In the genomic region with DNA sequence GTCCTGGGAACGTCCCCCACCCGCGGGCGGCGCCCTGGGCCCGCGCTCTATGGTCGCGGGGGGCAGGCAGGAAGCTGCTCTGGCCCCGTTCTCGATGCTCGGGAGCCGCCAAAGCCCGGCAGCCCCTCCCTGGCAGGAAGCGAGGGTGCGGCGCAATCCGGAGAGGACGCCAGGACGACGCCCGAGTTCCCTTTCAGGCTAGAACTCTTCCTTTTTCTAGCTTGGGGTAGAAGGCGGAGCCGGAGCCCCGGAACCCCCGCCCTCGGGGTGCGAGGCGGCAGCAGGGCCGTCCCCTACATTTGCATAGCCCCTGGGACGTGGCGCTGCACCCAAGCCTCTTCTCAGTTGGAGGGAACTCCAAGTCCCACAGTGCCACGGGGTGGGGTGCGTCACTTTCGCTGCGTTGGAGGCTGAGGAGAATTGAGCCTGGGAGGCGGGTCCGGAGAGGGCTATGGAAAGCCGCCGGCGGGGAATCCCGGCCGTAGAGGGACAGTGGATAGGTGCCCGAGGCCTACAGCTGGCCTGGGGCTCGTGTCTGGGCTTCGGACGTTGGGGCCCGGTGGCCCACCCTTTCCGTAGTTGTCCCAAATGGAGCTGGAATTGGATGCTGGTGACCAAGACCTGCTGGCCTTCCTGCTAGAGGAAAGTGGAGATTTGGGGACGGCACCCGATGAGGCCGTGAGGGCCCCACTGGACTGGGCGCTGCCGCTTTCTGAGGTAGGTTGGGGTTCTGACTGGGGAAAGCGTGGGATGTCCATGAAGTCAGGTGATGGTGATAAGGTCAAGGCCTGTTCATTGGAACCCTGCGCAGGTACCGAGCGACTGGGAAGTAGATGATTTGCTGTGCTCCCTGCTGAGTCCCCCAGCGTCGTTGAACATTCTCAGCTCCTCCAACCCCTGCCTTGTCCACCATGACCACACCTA, we compare ENCODE assay signal across 1 cellular context.
TF ChIP-seq lines count a peak whose summit lies in the region.

A gene with protein sequence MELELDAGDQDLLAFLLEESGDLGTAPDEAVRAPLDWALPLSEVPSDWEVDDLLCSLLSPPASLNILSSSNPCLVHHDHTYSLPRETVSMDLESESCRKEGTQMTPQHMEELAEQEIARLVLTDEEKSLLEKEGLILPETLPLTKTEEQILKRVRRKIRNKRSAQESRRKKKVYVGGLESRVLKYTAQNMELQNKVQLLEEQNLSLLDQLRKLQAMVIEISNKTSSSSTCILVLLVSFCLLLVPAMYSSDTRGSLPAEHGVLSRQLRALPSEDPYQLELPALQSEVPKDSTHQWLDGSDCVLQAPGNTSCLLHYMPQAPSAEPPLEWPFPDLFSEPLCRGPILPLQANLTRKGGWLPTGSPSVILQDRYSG (plus strand): TSS at position 482 of the 924 bp plus-strand sequence. CDS start 107 bp downstream, at position 589.
A gene with protein sequence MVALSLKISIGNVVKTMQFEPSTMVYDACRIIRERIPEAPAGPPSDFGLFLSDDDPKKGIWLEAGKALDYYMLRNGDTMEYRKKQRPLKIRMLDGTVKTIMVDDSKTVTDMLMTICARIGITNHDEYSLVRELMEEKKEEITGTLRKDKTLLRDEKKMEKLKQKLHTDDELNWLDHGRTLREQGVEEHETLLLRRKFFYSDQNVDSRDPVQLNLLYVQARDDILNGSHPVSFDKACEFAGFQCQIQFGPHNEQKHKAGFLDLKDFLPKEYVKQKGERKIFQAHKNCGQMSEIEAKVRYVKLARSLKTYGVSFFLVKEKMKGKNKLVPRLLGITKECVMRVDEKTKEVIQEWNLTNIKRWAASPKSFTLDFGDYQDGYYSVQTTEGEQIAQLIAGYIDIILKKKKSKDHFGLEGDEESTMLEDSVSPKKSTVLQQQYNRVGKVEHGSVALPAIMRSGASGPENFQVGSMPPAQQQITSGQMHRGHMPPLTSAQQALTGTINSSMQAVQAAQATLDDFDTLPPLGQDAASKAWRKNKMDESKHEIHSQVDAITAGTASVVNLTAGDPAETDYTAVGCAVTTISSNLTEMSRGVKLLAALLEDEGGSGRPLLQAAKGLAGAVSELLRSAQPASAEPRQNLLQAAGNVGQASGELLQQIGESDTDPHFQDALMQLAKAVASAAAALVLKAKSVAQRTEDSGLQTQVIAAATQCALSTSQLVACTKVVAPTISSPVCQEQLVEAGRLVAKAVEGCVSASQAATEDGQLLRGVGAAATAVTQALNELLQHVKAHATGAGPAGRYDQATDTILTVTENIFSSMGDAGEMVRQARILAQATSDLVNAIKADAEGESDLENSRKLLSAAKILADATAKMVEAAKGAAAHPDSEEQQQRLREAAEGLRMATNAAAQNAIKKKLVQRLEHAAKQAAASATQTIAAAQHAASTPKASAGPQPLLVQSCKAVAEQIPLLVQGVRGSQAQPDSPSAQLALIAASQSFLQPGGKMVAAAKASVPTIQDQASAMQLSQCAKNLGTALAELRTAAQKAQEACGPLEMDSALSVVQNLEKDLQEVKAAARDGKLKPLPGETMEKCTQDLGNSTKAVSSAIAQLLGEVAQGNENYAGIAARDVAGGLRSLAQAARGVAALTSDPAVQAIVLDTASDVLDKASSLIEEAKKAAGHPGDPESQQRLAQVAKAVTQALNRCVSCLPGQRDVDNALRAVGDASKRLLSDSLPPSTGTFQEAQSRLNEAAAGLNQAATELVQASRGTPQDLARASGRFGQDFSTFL (N-terminal part only) (minus strand): TSS at position 11 of the 924 bp plus-strand sequence. CDS start 6,501 bp downstream, outside the sequence.

TF ChIP-seq in K562, 482 proteins besides CTCF, POLR2A, EP300 and RAD21 (continued from another document and continues in another):
- no peak for TF ChIP-seq ZNF124 (CRISPR knock-in tag; IDR thresholded peaks at IDR 0.05)
- TF ChIP-seq, protein P1, sequence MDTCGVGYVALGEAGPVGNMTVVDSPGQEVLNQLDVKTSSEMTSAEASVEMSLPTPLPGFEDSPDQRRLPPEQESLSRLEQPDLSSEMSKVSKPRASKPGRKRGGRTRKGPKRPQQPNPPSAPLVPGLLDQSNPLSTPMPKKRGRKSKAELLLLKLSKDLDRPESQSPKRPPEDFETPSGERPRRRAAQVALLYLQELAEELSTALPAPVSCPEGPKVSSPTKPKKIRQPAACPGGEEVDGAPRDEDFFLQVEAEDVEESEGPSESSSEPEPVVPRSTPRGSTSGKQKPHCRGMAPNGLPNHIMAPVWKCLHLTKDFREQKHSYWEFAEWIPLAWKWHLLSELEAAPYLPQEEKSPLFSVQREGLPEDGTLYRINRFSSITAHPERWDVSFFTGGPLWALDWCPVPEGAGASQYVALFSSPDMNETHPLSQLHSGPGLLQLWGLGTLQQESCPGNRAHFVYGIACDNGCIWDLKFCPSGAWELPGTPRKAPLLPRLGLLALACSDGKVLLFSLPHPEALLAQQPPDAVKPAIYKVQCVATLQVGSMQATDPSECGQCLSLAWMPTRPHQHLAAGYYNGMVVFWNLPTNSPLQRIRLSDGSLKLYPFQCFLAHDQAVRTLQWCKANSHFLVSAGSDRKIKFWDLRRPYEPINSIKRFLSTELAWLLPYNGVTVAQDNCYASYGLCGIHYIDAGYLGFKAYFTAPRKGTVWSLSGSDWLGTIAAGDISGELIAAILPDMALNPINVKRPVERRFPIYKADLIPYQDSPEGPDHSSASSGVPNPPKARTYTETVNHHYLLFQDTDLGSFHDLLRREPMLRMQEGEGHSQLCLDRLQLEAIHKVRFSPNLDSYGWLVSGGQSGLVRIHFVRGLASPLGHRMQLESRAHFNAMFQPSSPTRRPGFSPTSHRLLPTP (IDR thresholded peaks at IDR 0.05; ENCODE audit: borderline replicate concordance, extremely low read depth, insufficient read length), result no peak
- TF ChIP-seq, protein P2, sequence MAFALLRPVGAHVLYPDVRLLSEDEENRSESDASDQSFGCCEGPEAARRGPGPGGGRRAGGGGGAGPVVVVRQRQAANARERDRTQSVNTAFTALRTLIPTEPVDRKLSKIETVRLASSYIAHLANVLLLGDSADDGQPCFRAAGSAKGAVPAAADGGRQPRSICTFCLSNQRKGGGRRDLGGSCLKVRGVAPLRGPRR (CRISPR knock-in tag; IDR thresholded peaks at IDR 0.05), result no peak
- TF ChIP-seq CXXC5 (CRISPR knock-in tag; IDR thresholded peaks at IDR 0.05), result peak; percentile 84
- TF ChIP-seq, protein P3, sequence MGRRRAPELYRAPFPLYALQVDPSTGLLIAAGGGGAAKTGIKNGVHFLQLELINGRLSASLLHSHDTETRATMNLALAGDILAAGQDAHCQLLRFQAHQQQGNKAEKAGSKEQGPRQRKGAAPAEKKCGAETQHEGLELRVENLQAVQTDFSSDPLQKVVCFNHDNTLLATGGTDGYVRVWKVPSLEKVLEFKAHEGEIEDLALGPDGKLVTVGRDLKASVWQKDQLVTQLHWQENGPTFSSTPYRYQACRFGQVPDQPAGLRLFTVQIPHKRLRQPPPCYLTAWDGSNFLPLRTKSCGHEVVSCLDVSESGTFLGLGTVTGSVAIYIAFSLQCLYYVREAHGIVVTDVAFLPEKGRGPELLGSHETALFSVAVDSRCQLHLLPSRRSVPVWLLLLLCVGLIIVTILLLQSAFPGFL (CRISPR knock-in tag; IDR thresholded peaks at IDR 0.05), result no peak
- TF ChIP-seq, protein P4, sequence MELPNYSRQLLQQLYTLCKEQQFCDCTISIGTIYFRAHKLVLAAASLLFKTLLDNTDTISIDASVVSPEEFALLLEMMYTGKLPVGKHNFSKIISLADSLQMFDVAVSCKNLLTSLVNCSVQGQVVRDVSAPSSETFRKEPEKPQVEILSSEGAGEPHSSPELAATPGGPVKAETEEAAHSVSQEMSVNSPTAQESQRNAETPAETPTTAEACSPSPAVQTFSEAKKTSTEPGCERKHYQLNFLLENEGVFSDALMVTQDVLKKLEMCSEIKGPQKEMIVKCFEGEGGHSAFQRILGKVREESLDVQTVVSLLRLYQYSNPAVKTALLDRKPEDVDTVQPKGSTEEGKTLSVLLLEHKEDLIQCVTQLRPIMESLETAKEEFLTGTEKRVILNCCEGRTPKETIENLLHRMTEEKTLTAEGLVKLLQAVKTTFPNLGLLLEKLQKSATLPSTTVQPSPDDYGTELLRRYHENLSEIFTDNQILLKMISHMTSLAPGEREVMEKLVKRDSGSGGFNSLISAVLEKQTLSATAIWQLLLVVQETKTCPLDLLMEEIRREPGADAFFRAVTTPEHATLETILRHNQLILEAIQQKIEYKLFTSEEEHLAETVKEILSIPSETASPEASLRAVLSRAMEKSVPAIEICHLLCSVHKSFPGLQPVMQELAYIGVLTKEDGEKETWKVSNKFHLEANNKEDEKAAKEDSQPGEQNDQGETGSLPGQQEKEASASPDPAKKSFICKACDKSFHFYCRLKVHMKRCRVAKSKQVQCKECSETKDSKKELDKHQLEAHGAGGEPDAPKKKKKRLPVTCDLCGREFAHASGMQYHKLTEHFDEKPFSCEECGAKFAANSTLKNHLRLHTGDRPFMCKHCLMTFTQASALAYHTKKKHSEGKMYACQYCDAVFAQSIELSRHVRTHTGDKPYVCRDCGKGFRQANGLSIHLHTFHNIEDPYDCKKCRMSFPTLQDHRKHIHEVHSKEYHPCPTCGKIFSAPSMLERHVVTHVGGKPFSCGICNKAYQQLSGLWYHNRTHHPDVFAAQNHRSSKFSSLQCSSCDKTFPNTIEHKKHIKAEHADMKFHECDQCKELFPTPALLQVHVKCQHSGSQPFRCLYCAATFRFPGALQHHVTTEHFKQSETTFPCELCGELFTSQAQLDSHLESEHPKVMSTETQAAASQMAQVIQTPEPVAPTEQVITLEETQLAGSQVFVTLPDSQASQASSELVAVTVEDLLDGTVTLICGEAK (IDR thresholded peaks at IDR 0.05), result peak; percentile 95
- TF ChIP-seq, protein P4 (CRISPR knock-in tag; IDR thresholded peaks at IDR 0.05), result no peak
- TF ChIP-seq CBX2 (IDR thresholded peaks at IDR 0.05; ENCODE audit: insufficient read depth, low read length, poor library complexity, severe bottlenecking), result no peak
- TF ChIP-seq, protein P5, sequence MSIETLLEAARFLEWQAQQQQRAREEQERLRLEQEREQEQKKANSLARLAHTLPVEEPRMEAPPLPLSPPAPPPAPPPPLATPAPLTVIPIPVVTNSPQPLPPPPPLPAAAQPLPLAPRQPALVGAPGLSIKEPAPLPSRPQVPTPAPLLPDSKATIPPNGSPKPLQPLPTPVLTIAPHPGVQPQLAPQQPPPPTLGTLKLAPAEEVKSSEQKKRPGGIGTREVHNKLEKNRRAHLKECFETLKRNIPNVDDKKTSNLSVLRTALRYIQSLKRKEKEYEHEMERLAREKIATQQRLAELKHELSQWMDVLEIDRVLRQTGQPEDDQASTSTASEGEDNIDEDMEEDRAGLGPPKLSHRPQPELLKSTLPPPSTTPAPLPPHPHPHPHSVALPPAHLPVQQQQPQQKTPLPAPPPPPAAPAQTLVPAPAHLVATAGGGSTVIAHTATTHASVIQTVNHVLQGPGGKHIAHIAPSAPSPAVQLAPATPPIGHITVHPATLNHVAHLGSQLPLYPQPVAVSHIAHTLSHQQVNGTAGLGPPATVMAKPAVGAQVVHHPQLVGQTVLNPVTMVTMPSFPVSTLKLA (conservative IDR thresholded peaks at IDR 0.05), result peak; percentile 35 to 64; a peak in 3 of 4 replicates
- TF ChIP-seq, protein P6, sequence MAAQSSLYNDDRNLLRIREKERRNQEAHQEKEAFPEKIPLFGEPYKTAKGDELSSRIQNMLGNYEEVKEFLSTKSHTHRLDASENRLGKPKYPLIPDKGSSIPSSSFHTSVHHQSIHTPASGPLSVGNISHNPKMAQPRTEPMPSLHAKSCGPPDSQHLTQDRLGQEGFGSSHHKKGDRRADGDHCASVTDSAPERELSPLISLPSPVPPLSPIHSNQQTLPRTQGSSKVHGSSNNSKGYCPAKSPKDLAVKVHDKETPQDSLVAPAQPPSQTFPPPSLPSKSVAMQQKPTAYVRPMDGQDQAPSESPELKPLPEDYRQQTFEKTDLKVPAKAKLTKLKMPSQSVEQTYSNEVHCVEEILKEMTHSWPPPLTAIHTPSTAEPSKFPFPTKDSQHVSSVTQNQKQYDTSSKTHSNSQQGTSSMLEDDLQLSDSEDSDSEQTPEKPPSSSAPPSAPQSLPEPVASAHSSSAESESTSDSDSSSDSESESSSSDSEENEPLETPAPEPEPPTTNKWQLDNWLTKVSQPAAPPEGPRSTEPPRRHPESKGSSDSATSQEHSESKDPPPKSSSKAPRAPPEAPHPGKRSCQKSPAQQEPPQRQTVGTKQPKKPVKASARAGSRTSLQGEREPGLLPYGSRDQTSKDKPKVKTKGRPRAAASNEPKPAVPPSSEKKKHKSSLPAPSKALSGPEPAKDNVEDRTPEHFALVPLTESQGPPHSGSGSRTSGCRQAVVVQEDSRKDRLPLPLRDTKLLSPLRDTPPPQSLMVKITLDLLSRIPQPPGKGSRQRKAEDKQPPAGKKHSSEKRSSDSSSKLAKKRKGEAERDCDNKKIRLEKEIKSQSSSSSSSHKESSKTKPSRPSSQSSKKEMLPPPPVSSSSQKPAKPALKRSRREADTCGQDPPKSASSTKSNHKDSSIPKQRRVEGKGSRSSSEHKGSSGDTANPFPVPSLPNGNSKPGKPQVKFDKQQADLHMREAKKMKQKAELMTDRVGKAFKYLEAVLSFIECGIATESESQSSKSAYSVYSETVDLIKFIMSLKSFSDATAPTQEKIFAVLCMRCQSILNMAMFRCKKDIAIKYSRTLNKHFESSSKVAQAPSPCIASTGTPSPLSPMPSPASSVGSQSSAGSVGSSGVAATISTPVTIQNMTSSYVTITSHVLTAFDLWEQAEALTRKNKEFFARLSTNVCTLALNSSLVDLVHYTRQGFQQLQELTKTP (IDR thresholded peaks at IDR 0.05; ENCODE audit: low read depth in 1 of 2, partially characterized antibody in 2 of 2), result peak in 1 of 2 experiments; percentile 63
- TF ChIP-seq U2AF1 (optimal IDR thresholded peaks at IDR 0.05; ENCODE audit: low read depth, low read length), result peak; percentile 93
- TF ChIP-seq ILK (tag; IDR thresholded peaks at IDR 0.05; ENCODE audit: borderline replicate concordance, low read depth), result no peak
- peak; percentile 92 for TF ChIP-seq ELF1 (tag; IDR thresholded peaks at IDR 0.05)
- TF ChIP-seq CBX1 (IDR thresholded peaks at IDR 0.05; ENCODE audit: low read depth), result peak; percentile 81
- TF ChIP-seq ZNF644 (tag; IDR thresholded peaks at IDR 0.05; ENCODE audit: low read depth), result no peak; the same call in 1 of the 2 replicates
- 0 out of 2 replicates have a peak, but pooled peaks have one; percentile 49 for TF ChIP-seq L3MBTL2 (IDR thresholded peaks at IDR 0.05)
- TF ChIP-seq NR4A1 (CRISPR knock-in tag; IDR thresholded peaks at IDR 0.05), result no peak
- no peak for TF ChIP-seq NR4A1 (tag; IDR thresholded peaks at IDR 0.05)
- no peak for TF ChIP-seq ZNF253 (CRISPR knock-in tag; conservative IDR thresholded peaks at IDR 0.05)
